7 cellular contexts compared by ENCODE assay signal in the genomic region with DNA sequence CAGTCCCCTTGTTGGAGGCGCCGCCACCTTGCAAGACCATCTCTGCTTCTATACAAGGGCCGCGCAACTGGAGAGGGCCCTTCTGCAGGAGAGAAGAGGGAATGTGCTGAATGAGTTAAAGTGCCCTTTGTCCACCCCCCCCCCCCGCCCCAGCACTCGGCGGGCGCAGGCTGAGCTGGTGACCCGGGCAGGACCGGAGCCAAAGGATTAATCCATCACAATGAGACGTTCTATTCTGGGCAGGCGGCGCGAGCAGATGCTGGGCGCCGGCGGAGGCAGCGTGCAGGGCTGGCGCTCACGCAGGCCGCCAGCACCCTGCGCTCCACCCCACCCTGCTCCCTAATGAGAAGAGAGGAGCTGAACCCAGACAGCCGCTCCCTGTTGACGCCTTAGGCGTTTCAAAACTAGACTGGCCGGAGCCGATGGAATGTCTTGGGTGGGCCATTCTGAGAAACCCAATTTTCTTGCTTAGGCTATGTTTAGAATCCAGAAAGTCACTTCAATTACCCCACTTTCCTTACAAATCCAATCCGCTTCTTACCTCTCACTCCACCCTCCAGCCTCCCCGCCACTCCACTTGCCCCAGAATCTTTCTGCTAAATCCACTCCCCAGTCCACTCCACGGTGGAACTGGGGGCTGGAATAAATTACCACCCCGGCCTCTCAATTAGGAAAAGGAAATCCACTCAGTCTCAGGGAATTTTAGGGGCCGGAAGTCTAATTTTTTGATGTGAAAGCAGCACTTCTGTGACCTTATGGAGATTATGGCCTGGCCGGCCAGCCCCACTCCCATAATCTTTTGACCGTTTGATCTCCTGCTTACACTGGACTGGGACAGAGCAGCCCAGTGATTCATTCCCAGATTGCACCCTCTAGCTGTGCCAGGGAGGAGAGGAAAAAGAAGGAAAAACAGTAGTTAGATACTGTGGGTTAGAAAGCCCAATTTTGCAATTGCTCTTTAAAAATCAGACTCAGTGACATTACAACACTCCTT. TPM values are rescaled to one million over a fixed set of nuclear protein-coding genes. Genes with fewer than 3 reads are reported as not detected.
DNase-seq lines count a peak whose midpoint lies in the region; ATAC-seq lines count a peak whose summit lies in the region.

No MANE protein-coding gene starts in this region.

- no peaks in the 10 kb centered on the region for H3K9me3 Mint-ChIP-seq in activated T-cell treated with anti-CD3 and anti-CD28 coated beads, Interleukin-2, amount 50 U/mL, for 24 hours

- ATAC-seq in Right ventricle myocardium superior (ENCODE audit: poor library complexity) (peak; percentile 93), HG03025 (IDR thresholded peaks at IDR 0.05; ENCODE audit: low FRiP score, unreplicated experiment) (no peak)

- peaks cover 3% of the 10 kb centered on the region for H3K4me1 Mint-ChIP-seq in activated T-cell treated with anti-CD3 and anti-CD28 coated beads, Interleukin-2, amount 50 U/mL, for 24 hours (ENCODE audit: low read depth)

- peak; percentile 18 for DNase-seq in HT-29 (ENCODE audit: low spot score)
- peak; percentile 13 for DNase-seq in SW480 (ENCODE audit: low spot score)
- peak; percentile 75 for DNase-seq in Right ventricle myocardium superior
- DNase-seq in posterior vena cava (ENCODE audit: low spot score) = peak; percentile 95
- DNase-seq in activated T-cell treated with anti-CD3 and anti-CD28 coated beads, Interleukin-2, amount 50 U/mL, for 24 hours = no peak
- DNase-seq in RPMI8226 = no peak

- no peak overlapping the region for H3K4me3 Mint-ChIP-seq in activated T-cell treated with anti-CD3 and anti-CD28 coated beads, Interleukin-2, amount 50 U/mL, for 24 hours

- peaks cover 71% of the 10 kb centered on the region for H3K27me3 Mint-ChIP-seq in activated T-cell treated with anti-CD3 and anti-CD28 coated beads, Interleukin-2, amount 50 U/mL, for 24 hours

- no peaks in the 10 kb centered on the region for H3K36me3 Mint-ChIP-seq in activated T-cell treated with anti-CD3 and anti-CD28 coated beads, Interleukin-2, amount 50 U/mL, for 24 hours (ENCODE audit: low read depth)

- intact Hi-C loops in Right ventricle myocardium superior (cut with DNase I) = no loop called here
- intact Hi-C loops in posterior vena cava (cut with DNase I) = no loop called here

- H3K27ac Mint-ChIP-seq in activated T-cell treated with anti-CD3 and anti-CD28 coated beads, Interleukin-2, amount 50 U/mL, for 24 hours = no peak overlapping the region

RNA-seq across cellular contexts. Expression of gene GJD2, which starts 32.7 kb away (rescaled TPM):
- total RNA-seq in HT-29 (2014; rRNA removed; shearing (Covaris generic)) = not detected in 2 replicates
- not detected for total RNA-seq in Right ventricle myocardium superior
- total RNA-seq in posterior vena cava = not detected

Comparison
In these comparisons a context has a peak if more than half of its experiments do, and no peak if none do; other contexts are left out.
1. DNase-seq: peak in HT-29 (single experiment), SW480 (single experiment), Right ventricle myocardium superior (single experiment) and posterior vena cava (single experiment); none in activated T-cell treated with anti-CD3 and anti-CD28 coated beads, Interleukin-2, amount 50 U/mL, for 24 hours (single experiment) and RPMI8226 (single experiment).